In genomic region chr14:74552623-74553022, GRCh38 we compare ENCODE assay signal across 1 cellular context.
A peak's percentile ranks its signal among the peaks of the same experiment; 100 is the strongest.
TF ChIP-seq lines count a peak whose summit lies in the region.

No MANE protein-coding gene starts in this region.

TF ChIP-seq in SK-N-SH, 30 proteins besides CTCF, POLR2A, EP300 and RAD21 (continued from another document):
- no peak for TF ChIP-seq REST (IDR thresholded peaks at IDR 0.05; ENCODE audit: low read depth, low read length)
- no peak; the same call in 1 of the 2 replicates for TF ChIP-seq NFIC (IDR thresholded peaks at IDR 0.05; ENCODE audit: borderline replicate concordance)
- TF ChIP-seq ELF1 (IDR thresholded peaks at IDR 0.05) = no peak
- peak; percentile 85; the same call in 1 of the 2 replicates for TF ChIP-seq FOXJ3 (CRISPR knock-in tag; IDR thresholded peaks at IDR 0.05)
- peak; percentile 84 for TF ChIP-seq TCF12 (IDR thresholded peaks at IDR 0.05)
- TF ChIP-seq YY1 (IDR thresholded peaks at IDR 0.05; ENCODE audit: low read depth) = no peak
- TF ChIP-seq FOXM1 (IDR thresholded peaks at IDR 0.05; ENCODE audit: low read depth) = no peak
- TF ChIP-seq SIN3A (IDR thresholded peaks at IDR 0.05; ENCODE audit: borderline replicate concordance, low read depth, low read length) = no peak
- TF ChIP-seq EZH2phosphoT487 (IDR thresholded peaks at IDR 0.05; ENCODE audit: borderline replicate concordance, low read depth) = no peak
- TF ChIP-seq TEAD4 (IDR thresholded peaks at IDR 0.05; ENCODE audit: borderline replicate concordance, insufficient read depth) = no peak
- TF ChIP-seq GATA2 (CRISPR knock-in tag; IDR thresholded peaks at IDR 0.05) = peak; percentile 74
- no peak for TF ChIP-seq ZBTB33 (IDR thresholded peaks at IDR 0.05; ENCODE audit: borderline replicate concordance, low read depth)
